In the genomic region with DNA sequence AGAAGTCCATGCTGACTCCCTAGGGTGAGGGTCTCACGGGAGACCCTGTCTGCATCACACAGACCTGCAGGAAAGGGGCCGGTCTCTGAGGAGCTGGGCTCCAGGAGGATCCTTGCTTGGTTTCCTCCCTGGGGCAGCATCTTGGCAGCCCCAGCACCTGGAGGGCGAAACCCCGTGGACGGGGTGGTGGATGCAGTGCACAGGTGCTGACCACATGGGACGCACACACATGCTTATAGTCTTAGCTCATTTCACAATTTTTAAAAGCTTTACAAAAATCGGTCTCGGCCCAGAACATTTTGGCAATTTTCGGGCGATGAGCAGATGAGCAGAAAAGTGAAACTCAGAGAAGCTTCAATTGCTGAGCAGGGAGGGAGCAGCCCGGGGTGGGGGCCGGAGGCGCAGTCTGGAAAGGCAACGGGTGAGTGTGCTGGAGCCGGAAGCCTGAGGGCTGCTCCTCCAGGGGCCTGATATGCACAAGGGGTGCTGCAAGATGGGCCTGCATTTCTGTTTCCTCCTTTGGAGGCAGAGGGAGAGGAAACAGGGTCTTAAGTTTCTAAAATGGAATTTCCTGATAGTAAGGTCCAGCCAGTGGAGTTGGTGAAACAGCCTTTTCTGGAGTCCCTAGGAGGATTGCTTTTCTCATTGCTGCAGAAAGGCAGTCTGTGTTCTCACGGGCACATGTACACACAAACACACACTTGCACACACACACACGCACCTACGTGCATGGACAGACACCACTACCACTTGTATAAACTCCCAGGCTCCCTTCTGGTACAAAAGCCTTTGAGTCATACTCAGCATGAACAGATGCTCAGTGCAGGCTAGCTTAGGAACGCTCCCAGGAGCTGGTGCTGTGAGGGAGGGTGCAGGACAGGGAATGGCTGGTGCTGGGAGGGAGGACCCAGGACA, we compare ENCODE assay signal across 8 cellular contexts.
A peak's percentile ranks its signal among the peaks of the same experiment; 100 is the strongest.
DNase-seq lines count a peak whose midpoint lies in the region; ATAC-seq and TF ChIP-seq lines count a peak whose summit lies in the region.

No MANE protein-coding gene starts in this region.

- CTCF ChIA-PET in activated CD8-positive, alpha-beta T cell treated with anti-CD3 and anti-CD28 coated beads, Interleukin-2, amount 10 ng/mL, durations not matched to agents 7 days and 5 days (lab: Charles Lee) = no interaction called here

- peaks cover 2% of the 10 kb centered on the region for H3K27me3 Mint-ChIP-seq in activated CD8-positive, alpha-beta T cell treated with anti-CD3 and anti-CD28 coated beads, Interleukin-2, amount 10 ng/mL, durations not matched to agents 7 days and 5 days (ENCODE audit: low read depth)
- H3K27me3 Mint-ChIP-seq in memory B cell = peaks cover 9% of the 10 kb centered on the region

- H3K27me3 ChIP-seq in GM06990 (replicated peaks; ENCODE audit: control insufficient read depth, insufficient read depth, low read length) (no peaks in the 10 kb centered on the region), ascending aorta (no peaks in the 10 kb centered on the region)

- peak; percentile 35 for DNase-seq in GM06990 (ENCODE audit: extremely low read depth, insufficient read length)
- DNase-seq in activated CD8-positive, alpha-beta T cell treated with anti-CD3 and anti-CD28 coated beads, Interleukin-2, amount 10 ng/mL, durations not matched to agents 7 days and 5 days = peak; percentile 51
- DNase-seq in memory B cell (ENCODE audit: low spot score in 2 of 2) = no peak
- DNase-seq in glomerular visceral epithelial cell (ENCODE audit: extremely low spot score) = no peak
- DNase-seq in NK-92 (lab: John Stamatoyannopoulos, UW; ENCODE audit: unreplicated experiment) = no peak
- no peak for DNase-seq in ascending aorta (ENCODE audit: low spot score in 2 of 2)

- intact Hi-C loops in ascending aorta (cut with DNase I) = no loop called here

- no peak overlapping the region for H3K27ac ChIP-seq in ascending aorta

- no peak for TF ChIP-seq CTCF in GM06990 (IDR thresholded peaks at IDR 0.05; ENCODE audit: insufficient read depth, low read length, poor library complexity, severe bottlenecking)
- TF ChIP-seq CTCF in ascending aorta (IDR thresholded peaks at IDR 0.05) = no peak

- H3K4me3 ChIP-seq in GM06990 (replicated peaks; ENCODE audit: low read depth, low read length) (no peak overlapping the region), ascending aorta (no peak overlapping the region)

- H3K36me3 Mint-ChIP-seq in activated CD8-positive, alpha-beta T cell treated with anti-CD3 and anti-CD28 coated beads, Interleukin-2, amount 10 ng/mL, durations not matched to agents 7 days and 5 days (ENCODE audit: low read depth) = peaks cover 3% of the 10 kb centered on the region
- H3K36me3 Mint-ChIP-seq in memory B cell = peaks cover 3% of the 10 kb centered on the region

- no peaks in the 10 kb centered on the region; the same call in 1 of the 2 replicates for H3K36me3 ChIP-seq in GM06990 (ENCODE audit: control insufficient read depth, insufficient read depth, low read length)
- H3K36me3 ChIP-seq in ascending aorta = no peaks in the 10 kb centered on the region

- POLR2A ChIA-PET in activated CD8-positive, alpha-beta T cell treated with anti-CD3 and anti-CD28 coated beads, Interleukin-2, amount 10 ng/mL, durations not matched to agents 7 days and 5 days (lab: Charles Lee) = interaction anchor here (0.7 kb wide), 1 partner anchor 555 kb away, joined by 3 read pairs; no protein-coding TSS in a partner anchor

- H3K4me3 Mint-ChIP-seq in activated CD8-positive, alpha-beta T cell treated with anti-CD3 and anti-CD28 coated beads, Interleukin-2, amount 10 ng/mL, durations not matched to agents 7 days and 5 days = peak overlapping the region; percentile 61
- H3K4me3 Mint-ChIP-seq in memory B cell = peak overlapping the region; percentile 66

- peak overlapping the region; percentile 55 for H3K27ac Mint-ChIP-seq in activated CD8-positive, alpha-beta T cell treated with anti-CD3 and anti-CD28 coated beads, Interleukin-2, amount 10 ng/mL, durations not matched to agents 7 days and 5 days
- H3K27ac Mint-ChIP-seq in memory B cell = no peak overlapping the region

- H3K9me3 Mint-ChIP-seq in activated CD8-positive, alpha-beta T cell treated with anti-CD3 and anti-CD28 coated beads, Interleukin-2, amount 10 ng/mL, durations not matched to agents 7 days and 5 days (ENCODE audit: insufficient read depth) = no peaks in the 10 kb centered on the region
- H3K9me3 Mint-ChIP-seq in memory B cell = peaks cover 2% of the 10 kb centered on the region

- no peaks in the 10 kb centered on the region for H3K4me1 ChIP-seq in ascending aorta

- peaks cover 32% of the 10 kb centered on the region for H3K4me1 Mint-ChIP-seq in activated CD8-positive, alpha-beta T cell treated with anti-CD3 and anti-CD28 coated beads, Interleukin-2, amount 10 ng/mL, durations not matched to agents 7 days and 5 days (ENCODE audit: low read depth)
- peaks cover 7% of the 10 kb centered on the region for H3K4me1 Mint-ChIP-seq in memory B cell

- peak; percentile 45 for ATAC-seq in HG02588 (IDR thresholded peaks at IDR 0.05; ENCODE audit: unreplicated experiment)
- ATAC-seq in activated CD8-positive, alpha-beta T cell treated with anti-CD3 and anti-CD28 coated beads, Interleukin-2, amount 10 ng/mL, durations not matched to agents 7 days and 5 days = peak; percentile 69
- ATAC-seq in memory B cell (ENCODE audit: low read depth) = peak; percentile 56
- ATAC-seq in HG03175 (IDR thresholded peaks at IDR 0.05; ENCODE audit: unreplicated experiment) = no peak

- H3K9me3 ChIP-seq in ascending aorta = no peaks in the 10 kb centered on the region

Comparison
In these comparisons a context has a peak if more than half of its experiments do, and no peak if none do; other contexts are left out.
1. DNase-seq: peak in GM06990 (single experiment) and activated CD8-positive, alpha-beta T cell treated with anti-CD3 and anti-CD28 coated beads, Interleukin-2, amount 10 ng/mL, durations not matched to agents 7 days and 5 days (single experiment); none in memory B cell (0 of 2), glomerular visceral epithelial cell (single experiment), NK-92 (single experiment) and ascending aorta (0 of 2).